ENCODE assay signal across 13 cellular contexts in genomic region chr2:108570416-108570815, GRCh38. TPM values are rescaled to one million over a fixed set of nuclear protein-coding genes. Genes with fewer than 3 reads are reported as not detected.
DNase-seq lines count a peak whose midpoint lies in the region; ATAC-seq, FAIRE-seq and TF ChIP-seq lines count a peak whose summit lies in the region.
"Had no signal": no experiment of that assay in that cellular context is flagged by ENCODE, and none has a peak within 500 bp of the region (broad histone marks: within the 10 kb centered on the region; RNA-seq: fewer than 3 reads in every experiment).

No MANE protein-coding gene starts in this region.

- H3K27ac ChIP-seq in A549: peak overlapping the region; percentile 76 to 81
- H3K27ac ChIP-seq: vagina had no signal

- FAIRE-seq in A549 (lab: Jason Lieb, UNC) (no peak), HTR-8/SVneo (lab: Jason Lieb, UNC) (no peak)

- no peak for TF ChIP-seq RAD21 in A549 (conservative IDR thresholded peaks at IDR 0.05 in 1 of 2, IDR thresholded peaks at IDR 0.05 in 1 of 2)

- DNase-seq in A549 (ENCODE audit: low read depth in 1 of 2, low spot score in 1 of 2) (peak in 1 of 2 experiments; percentile 61), HTR-8/SVneo (ENCODE audit: insufficient read length, low spot score) (peak; percentile 14), left lobe of liver (ENCODE audit: low spot score) (no peak), MV-4-11 (lab: John Stamatoyannopoulos, UW) (no peak), cerebellar cortex (ENCODE audit: low spot score) (no peak), NCI-H1105 (lab: John Stamatoyannopoulos, UW) (no peak)
- DNase-seq: activated CD8-positive, alpha-beta T cell treated with anti-CD3 and anti-CD28 coated beads for 36 hours; activated gamma-delta T cell; DMS79 had no signal

- POLR2A ChIA-PET in A549 (lab: Yijun Ruan, JAX): interaction anchor here (2.1 kb wide), 2 partner anchors 35 to 37 kb away, joined by 14 to 16 read pairs; partner anchors contain the start of gene LIMS1

- H3K4me3 Mint-ChIP-seq in brain: no peak overlapping the region
- H3K4me3 Mint-ChIP-seq: activated CD8-positive, alpha-beta T cell treated with anti-CD3 and anti-CD28 coated beads for 36 hours; T-helper 1 cell treated with Interleukin-12 subunit alpha and Interleukin-12 subunit beta and Interleukin-4 antibody, amounts not matched to agents 30 μg/mL and 1 μg/mL, for 36 hours had no signal

- H3K9me3 Mint-ChIP-seq in brain: peaks cover 0 to 3% (median 0%) of the 10 kb centered on the region in 5 experiments
- H3K9me3 Mint-ChIP-seq: activated CD8-positive, alpha-beta T cell treated with anti-CD3 and anti-CD28 coated beads for 36 hours; T-helper 1 cell treated with Interleukin-12 subunit alpha and Interleukin-12 subunit beta and Interleukin-4 antibody, amounts not matched to agents 30 μg/mL and 1 μg/mL, for 36 hours had no signal

- TF ChIP-seq EP300 in A549 (IDR thresholded peaks at IDR 0.05): no peak

- ATAC-seq in A549: peak; percentile 88 to 93
- ATAC-seq in left lobe of liver: peak; percentile 86
- no peak for ATAC-seq in HG02678 (IDR thresholded peaks at IDR 0.05; ENCODE audit: unreplicated experiment)
- ATAC-seq: activated CD8-positive, alpha-beta T cell treated with anti-CD3 and anti-CD28 coated beads for 36 hours had no signal

- peaks cover 59% of the 10 kb centered on the region for H3K4me1 ChIP-seq in A549

- TF ChIP-seq CTCF in A549 (IDR thresholded peaks at IDR 0.05): no peak
- no peak for TF ChIP-seq CTCF in brain (conservative IDR thresholded peaks at IDR 0.05)

- H3K9me3 ChIP-seq in A549: no peaks in the 10 kb centered on the region
- H3K9me3 ChIP-seq: vagina had no signal

- CTCF ChIA-PET in A549 (lab: Yijun Ruan, JAX): interaction anchor here (1.5 to 6.3 kb wide), 4 partner anchors 10 to 66 kb away, joined by 4 to 44 read pairs (median 6); no protein-coding TSS in a partner anchor

- H3K4me2 ChIP-seq in A549: peak overlapping the region; percentile 68

- 14% methylated on average over 7 of the region's 7 CpGs for WGBS in A549 (ENCODE audit: missing lambda C conversion rate)

- H3K4me3 ChIP-seq in A549: 0 out of 3 replicates have a peak overlapping the region, but pooled peaks have one; percentile 7
- H3K4me3 ChIP-seq: vagina had no signal

- H3K36me3 Mint-ChIP-seq in brain: peaks cover 23% of the 10 kb centered on the region

- no peak for TF ChIP-seq POLR2A in A549 (IDR thresholded peaks at IDR 0.05; ENCODE audit: low read length)

- H3K4me1 Mint-ChIP-seq in brain: peaks cover 48% of the 10 kb centered on the region

- peak overlapping the region in 3 of 5 experiments; percentile 3 to 31 (median 27) for H3K27ac Mint-ChIP-seq in brain
- H3K27ac Mint-ChIP-seq: activated CD8-positive, alpha-beta T cell treated with anti-CD3 and anti-CD28 coated beads for 36 hours; T-helper 1 cell treated with Interleukin-12 subunit alpha and Interleukin-12 subunit beta and Interleukin-4 antibody, amounts not matched to agents 30 μg/mL and 1 μg/mL, for 36 hours had no signal

- no peaks in the 10 kb centered on the region for H3K27me3 Mint-ChIP-seq in brain
- H3K27me3 Mint-ChIP-seq: activated CD8-positive, alpha-beta T cell treated with anti-CD3 and anti-CD28 coated beads for 36 hours had no signal

TF ChIP-seq in A549, 52 proteins besides CTCF, POLR2A, EP300 and RAD21:
- no peak for TF ChIP-seq ZFP36 (IDR thresholded peaks at IDR 0.05; ENCODE audit: borderline replicate concordance, partially characterized antibody)
- no peak for TF ChIP-seq FOSL2 (IDR thresholded peaks at IDR 0.05)
- TF ChIP-seq FOSL2 (CRISPR knock-in tag; IDR thresholded peaks at IDR 0.05): no peak
- TF ChIP-seq, protein P1, sequence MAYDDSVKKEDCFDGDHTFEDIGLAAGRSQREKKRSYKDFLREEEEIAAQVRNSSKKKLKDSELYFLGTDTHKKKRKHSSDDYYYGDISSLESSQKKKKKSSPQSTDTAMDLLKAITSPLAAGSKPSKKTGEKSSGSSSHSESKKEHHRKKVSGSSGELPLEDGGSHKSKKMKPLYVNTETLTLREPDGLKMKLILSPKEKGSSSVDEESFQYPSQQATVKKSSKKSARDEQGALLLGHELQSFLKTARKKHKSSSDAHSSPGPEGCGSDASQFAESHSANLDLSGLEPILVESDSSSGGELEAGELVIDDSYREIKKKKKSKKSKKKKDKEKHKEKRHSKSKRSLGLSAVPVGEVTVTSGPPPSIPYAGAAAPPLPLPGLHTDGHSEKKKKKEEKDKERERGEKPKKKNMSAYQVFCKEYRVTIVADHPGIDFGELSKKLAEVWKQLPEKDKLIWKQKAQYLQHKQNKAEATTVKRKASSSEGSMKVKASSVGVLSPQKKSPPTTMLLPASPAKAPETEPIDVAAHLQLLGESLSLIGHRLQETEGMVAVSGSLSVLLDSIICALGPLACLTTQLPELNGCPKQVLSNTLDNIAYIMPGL (CRISPR knock-in tag; IDR thresholded peaks at IDR 0.05; ENCODE audit: borderline replicate concordance): no peak
- TF ChIP-seq MAX (IDR thresholded peaks at IDR 0.05): no peak
- TF ChIP-seq JUNB (IDR thresholded peaks at IDR 0.05): no peak
- no peak for TF ChIP-seq NR3C1 (IDR thresholded peaks at IDR 0.05)
- no peak for TF ChIP-seq HDAC2 (IDR thresholded peaks at IDR 0.05)
- no peak for TF ChIP-seq FOXS1 (CRISPR knock-in tag; IDR thresholded peaks at IDR 0.05)
- TF ChIP-seq TP53 (CRISPR knock-in tag; IDR thresholded peaks at IDR 0.05): no peak
- TF ChIP-seq MAFK (IDR thresholded peaks at IDR 0.05; ENCODE audit: partially characterized antibody): no peak
- no peak for TF ChIP-seq CBX8 (IDR thresholded peaks at IDR 0.05)
- no peak for TF ChIP-seq BHLHE40 (IDR thresholded peaks at IDR 0.05; ENCODE audit: low read depth, low read length)
- TF ChIP-seq PBX3 (IDR thresholded peaks at IDR 0.05): no peak
- no peak for TF ChIP-seq SMC3 (IDR thresholded peaks at IDR 0.05)
- TF ChIP-seq ESRRA (IDR thresholded peaks at IDR 0.05; ENCODE audit: borderline replicate concordance, low read length): no peak
- TF ChIP-seq CBX2 (IDR thresholded peaks at IDR 0.05; ENCODE audit: borderline replicate concordance, low read depth): no peak
TF ChIP-seq in A549: peak in this region for 0.

RNA-seq across cellular contexts. Expression of gene LIMS1, which starts 36.1 kb away (rescaled TPM):
- polyA plus RNA-seq in A549 (2011; rRNA removed): 92.0 and 94.1 TPM in 2 replicates
- polyA plus RNA-seq in A549 (2012; cell fraction: cytosol; rRNA removed): 54.9 and 75.4 TPM in 2 replicates
- 24.6 and 27.2 TPM in 2 replicates for polyA plus RNA-seq in A549 (2012; cell fraction: nucleus; rRNA removed)
- 37.5 to 42.5 TPM (median 40.0 TPM) in 3 replicates for polyA plus RNA-seq in A549 (2017; fragmentation: RNase III; extraction: RNeasy Plus Mini Kit Qiagen cat#74134 plus additional on column Dnase treatment)
- 108 and 111 TPM in 2 replicates for polyA minus RNA-seq in A549 (2011; rRNA and poly(A)+ RNA removed)
- polyA plus RNA-seq in brain (ENCODE audit: insufficient read depth, low read depth, low replicate concordance): 7.5 TPM
- total RNA-seq in left lobe of liver: 18.1 TPM
